Comparison of ENCODE assay signal across 19 cellular contexts in genomic region chr13:36806102-36806501, GRCh38. TPM values are rescaled to one million over a fixed set of nuclear protein-coding genes. Genes with fewer than 3 reads are reported as not detected.
DNase-seq lines count a peak whose midpoint lies in the region; ATAC-seq, FAIRE-seq and TF ChIP-seq lines count a peak whose summit lies in the region.
"Had no signal": no experiment of that assay in that cellular context is flagged by ENCODE, and none has a peak within 500 bp of the region (broad histone marks: within the 10 kb centered on the region; RNA-seq: fewer than 3 reads in every experiment).

No MANE protein-coding gene starts in this region.

- FAIRE-seq in GM12891 (lab: Jason Lieb, UNC): no peak
- no peak for FAIRE-seq in D721Med (lab: Jason Lieb, UNC)
- no peak for FAIRE-seq in urothelium cell line (lab: Jason Lieb, UNC)
- FAIRE-seq: astrocyte had no signal

- peak; percentile 82 for ATAC-seq in GM19351 (IDR thresholded peaks at IDR 0.05; ENCODE audit: unreplicated experiment)
- ATAC-seq in HG03139 (IDR thresholded peaks at IDR 0.05; ENCODE audit: unreplicated experiment): no peak
- no peak for ATAC-seq in GM19463 (IDR thresholded peaks at IDR 0.05; ENCODE audit: unreplicated experiment)
- ATAC-seq: heart left ventricle had no signal

- DNase-seq in GM12891 (ENCODE audit: insufficient read length, low spot score) (no peak), NOMO-1 (lab: John Stamatoyannopoulos, UW; ENCODE audit: unreplicated experiment in 2 of 2) (peak; percentile 55 to 83), medulla oblongata (ENCODE audit: extremely low spot score) (peak; percentile 42), D721Med (ENCODE audit: insufficient read length, low spot score) (no peak), urothelium cell line (ENCODE audit: low spot score) (no peak)
- DNase-seq: activated CD4-positive, alpha-beta memory T cell treated with anti-CD3 and anti-CD28 coated beads for 36 hours; activated T-cell treated with anti-CD3 and anti-CD28 coated beads, Interleukin-2, amount 50 U/mL, for 24 hours; Caco-2; endodermal cell; heart left ventricle; KG1; SHP77; T-helper 1 cell; uterus; WERI-Rb-1 had no signal

- no peak for TF ChIP-seq POLR2A in GM12891 (IDR thresholded peaks at IDR 0.05; ENCODE audit: low read depth, low read length)

- no peak for TF ChIP-seq CTCF in D721Med (IDR thresholded peaks at IDR 0.05; ENCODE audit: insufficient read depth, missing control alignments)

TF ChIP-seq in GM12891, 5 proteins besides CTCF, POLR2A, EP300 and RAD21:
- TF ChIP-seq SPI1 (IDR thresholded peaks at IDR 0.05; ENCODE audit: low read depth, low read length) (peak; percentile 81), TAF1 (IDR thresholded peaks at IDR 0.05; ENCODE audit: low read depth, low read length) (no peak)
TF ChIP-seq in GM12891: peak in this region for 1.

RNA-seq across cellular contexts. Expression of gene RFXAP, which starts 12.9 kb away (rescaled TPM):
- polyA plus RNA-seq in GM12891 (2012; ENCODE audit: low read depth, missing spikeins): 5.0 TPM

Comparison
In these comparisons a context has a peak if more than half of its experiments do, and no peak if none do; other contexts are left out.
1. DNase-seq: peak in NOMO-1 (2 of 2) and medulla oblongata (single experiment); none in GM12891 (single experiment), D721Med (single experiment) and urothelium cell line (single experiment).